In the genomic region with DNA sequence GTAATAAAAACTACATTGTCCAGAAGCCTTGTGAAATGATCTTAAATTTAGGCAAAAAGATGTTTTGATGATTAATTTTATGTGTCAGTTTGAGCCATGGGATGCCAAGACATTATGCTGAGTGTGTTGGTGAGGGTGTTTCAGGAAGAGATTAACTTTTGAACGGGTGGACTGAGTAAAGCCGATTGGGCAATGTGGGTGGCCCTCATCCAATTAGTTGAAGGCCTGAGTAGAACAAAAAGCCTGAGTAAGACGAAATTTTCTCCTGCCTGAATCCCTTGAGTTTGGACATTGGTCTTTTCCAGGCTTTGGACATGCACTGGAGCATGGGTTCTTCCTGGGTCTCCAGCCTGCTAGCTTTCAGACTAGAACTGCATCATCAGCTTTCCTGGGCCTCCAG, we compare ENCODE assay signal across 14 cellular contexts.
DNase-seq lines count a peak whose midpoint lies in the region; ATAC-seq and TF ChIP-seq lines count a peak whose summit lies in the region.
"Had no signal": no experiment of that assay in that cellular context is flagged by ENCODE, and none has a peak within 500 bp of the region (broad histone marks: within the 10 kb centered on the region; RNA-seq: fewer than 3 reads in every experiment).

No MANE protein-coding gene starts in this region.

- no peaks in the 10 kb centered on the region for H3K27me3 Mint-ChIP-seq in neural progenitor cell (ENCODE audit: insufficient read depth, low read depth)

- TF ChIP-seq CTCF in RWPE2 (IDR thresholded peaks at IDR 0.05; ENCODE audit: poor library complexity, severe bottlenecking) (no peak), fibroblast of mammary gland (conservative IDR thresholded peaks at IDR 0.05; ENCODE audit: control insufficient read depth, insufficient read depth, low read depth, low read length) (no peak), neural progenitor cell (IDR thresholded peaks at IDR 0.05) (no peak), GM20000 (IDR thresholded peaks at IDR 0.05; ENCODE audit: extremely low read depth, missing control alignments) (no peak)

- H3K4me3 ChIP-seq in RWPE2 (ENCODE audit: severe bottlenecking) (no peak overlapping the region), fibroblast of mammary gland (ENCODE audit: control insufficient read depth, low read depth, low read length) (no peak overlapping the region), neural progenitor cell (no peak overlapping the region)
- H3K4me3 ChIP-seq: upper lobe of left lung had no signal

- H3K9me3 Mint-ChIP-seq in neural progenitor cell: no peaks in the 10 kb centered on the region
- H3K9me3 Mint-ChIP-seq: activated T-helper 2 cell treated with anti-CD3 and anti-CD28 coated beads, Interferon-gamma antibody, Interleukin-2, Interleukin-4, amounts not matched to agents 10 μg/mL and 5 μg/mL and 100 μg/mL, durations not matched to agents 14 hours and 24 hours and 36 hours had no signal

- H3K36me3 ChIP-seq in RWPE2 (ENCODE audit: low read depth) (no peaks in the 10 kb centered on the region), neural progenitor cell (no peaks in the 10 kb centered on the region)
- H3K36me3 ChIP-seq: upper lobe of left lung had no signal

- H3K27ac ChIP-seq in RWPE2 (ENCODE audit: poor library complexity, severe bottlenecking) (no peak overlapping the region), neural progenitor cell (no peak overlapping the region)
- H3K27ac ChIP-seq: upper lobe of left lung had no signal

- H3K4me1 ChIP-seq in RWPE2 (ENCODE audit: insufficient read depth, poor library complexity, severe bottlenecking) (peaks cover 5% of the 10 kb centered on the region), neural progenitor cell (no peaks in the 10 kb centered on the region)

- H2AFZ ChIP-seq in neural progenitor cell (replicated peaks): no peak overlapping the region

- no peaks in the 10 kb centered on the region for H3K79me2 ChIP-seq in neural progenitor cell (ENCODE audit: low read depth)

- H3K27me3 ChIP-seq in RWPE2 (ENCODE audit: insufficient read depth, poor library complexity, severe bottlenecking) (no peaks in the 10 kb centered on the region), neural progenitor cell (no peaks in the 10 kb centered on the region)
- H3K27me3 ChIP-seq: upper lobe of left lung had no signal

- no peak overlapping the region for H3K27ac Mint-ChIP-seq in neural progenitor cell
- H3K27ac Mint-ChIP-seq: activated T-helper 2 cell treated with anti-CD3 and anti-CD28 coated beads, Interferon-gamma antibody, Interleukin-2, Interleukin-4, amounts not matched to agents 10 μg/mL and 5 μg/mL and 100 μg/mL, durations not matched to agents 14 hours and 24 hours and 36 hours had no signal

- H3K9me3 ChIP-seq in RWPE2 (ENCODE audit: severe bottlenecking) (no peaks in the 10 kb centered on the region), neural progenitor cell (ENCODE audit: low read depth) (no peaks in the 10 kb centered on the region)
- H3K9me3 ChIP-seq: upper lobe of left lung had no signal

- H3K4me2 ChIP-seq in neural progenitor cell: no peak overlapping the region

- ATAC-seq in RWPE2 (ENCODE audit: low read depth): peak; percentile 44; the same call in 2 of the 3 replicates
- ATAC-seq in GM18502 (IDR thresholded peaks at IDR 0.05; ENCODE audit: poor library complexity, unreplicated experiment): no peak

- DNase-seq in AG08395 (ENCODE audit: low spot score) (peak; percentile 49), RWPE2 (ENCODE audit: low spot score) (no peak), fibroblast of mammary gland (ENCODE audit: low read depth) (peak; percentile 91), neural progenitor cell (ENCODE audit: low spot score) (peak; percentile 62), GM20000 (ENCODE audit: low spot score) (no peak), NCI-H187 (lab: John Stamatoyannopoulos, UW) (no peak)
- no peak for DNase-seq in stimulated activated CD4-positive, alpha-beta T cell treated with anti-CD3 and anti-CD28 coated beads, Interleukin-12 subunit alpha, Interleukin-12 subunit beta, amount 100 ng/mL, for 4 hours
- DNase-seq: ACHN; activated CD4-positive, alpha-beta T cell treated with anti-CD3 and anti-CD28 coated beads for 4 hours; DMS 273 treated with DMSO at 0.1 percent for 48 hours; NCI-H187 treated with DMSO at 0.1 percent for 48 hours had no signal

- no peaks in the 10 kb centered on the region for H3K36me3 Mint-ChIP-seq in neural progenitor cell

- H3K4me3 Mint-ChIP-seq in neural progenitor cell: no peak overlapping the region

- H3F3A ChIP-seq in neural progenitor cell (ENCODE audit: low read depth): no peaks in the 10 kb centered on the region

- H3K4me1 Mint-ChIP-seq in neural progenitor cell: peaks cover 10% of the 10 kb centered on the region

- no peaks in the 10 kb centered on the region for H4K20me1 ChIP-seq in neural progenitor cell (ENCODE audit: low read depth)

- H3K9ac ChIP-seq in neural progenitor cell: no peak overlapping the region

Comparison
In these comparisons a context has a peak if more than half of its experiments do, and no peak if none do; other contexts are left out.
1. DNase-seq: peak in AG08395 (single experiment), fibroblast of mammary gland (single experiment) and neural progenitor cell (single experiment); none in RWPE2 (single experiment), stimulated activated CD4-positive, alpha-beta T cell treated with anti-CD3 and anti-CD28 coated beads, Interleukin-12 subunit alpha, Interleukin-12 subunit beta, amount 100 ng/mL, for 4 hours (single experiment), GM20000 (single experiment) and NCI-H187 (0 of 2).